Comparison of ENCODE assay signal across 1 cellular context in the genomic region with DNA sequence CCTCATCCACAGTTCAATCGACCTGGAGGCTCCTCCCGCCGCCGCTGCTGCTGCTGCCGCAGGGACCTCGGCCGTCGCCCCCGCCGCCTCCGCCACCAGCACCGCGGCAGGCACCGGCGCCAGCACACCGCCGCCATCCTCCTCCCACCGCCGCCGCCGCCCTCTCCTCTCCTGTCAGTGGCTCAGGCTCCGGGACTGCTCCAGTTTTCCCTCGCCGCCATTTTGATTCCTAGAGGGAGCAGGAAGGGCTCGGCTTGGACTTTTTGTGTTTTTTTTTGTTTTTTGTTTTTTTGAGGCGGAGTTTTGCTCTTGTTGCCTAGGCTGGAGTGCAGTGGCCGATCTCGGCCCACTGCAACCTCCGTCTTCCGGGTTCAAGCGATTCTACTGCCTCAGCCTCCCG.
TF ChIP-seq lines count a peak whose summit lies in the region.

No MANE protein-coding gene starts in this region.

TF ChIP-seq in GM12878, 131 proteins besides CTCF, POLR2A, EP300 and RAD21 (continued from another document):
- TF ChIP-seq MYB (IDR thresholded peaks at IDR 0.05; ENCODE audit: borderline replicate concordance, low read depth, low read length) (no peak), SUZ12 (IDR thresholded peaks at IDR 0.05; ENCODE audit: unreplicated experiment) (no peak), HDAC2 (IDR thresholded peaks at IDR 0.05) (no peak), MEF2A (IDR thresholded peaks at IDR 0.05; ENCODE audit: insufficient read depth, low read depth, low read length) (no peak)
